ENCODE assay signal across 22 cellular contexts in genomic region chr19:46789371-46789770, GRCh38. TPM values are rescaled to one million over a fixed set of nuclear protein-coding genes. Genes with fewer than 3 reads are reported as not detected.
DNase-seq lines count a peak whose midpoint lies in the region; ATAC-seq and TF ChIP-seq lines count a peak whose summit lies in the region.
"Had no signal": no experiment of that assay in that cellular context is flagged by ENCODE, and none has a peak within 500 bp of the region (broad histone marks: within the 10 kb centered on the region; RNA-seq: fewer than 3 reads in every experiment).

No MANE protein-coding gene starts in this region.

- H3K9me3 ChIP-seq in upper lobe of right lung, result no peaks in the 10 kb centered on the region
- H3K9me3 ChIP-seq: ascending aorta, heart left ventricle, prostate gland, thoracic aorta had no signal

- peak overlapping the region; percentile 58 for H3K27ac Mint-ChIP-seq in activated naive CD8-positive, alpha-beta T cell
- no peak overlapping the region for H3K27ac Mint-ChIP-seq in activated naive CD8-positive, alpha-beta T cell treated with anti-CD3 and anti-CD28 coated beads for 36 hours
- H3K27ac Mint-ChIP-seq in activated T-helper 1 cell treated with anti-CD3 and anti-CD28 coated beads, Interleukin-12 subunit alpha, Interleukin-12 subunit beta, Interleukin-2, Interleukin-4 antibody, amounts not matched to agents 30 ng/mL and 10 ng/mL and 1 ng/mL, durations not matched to agents 14 hours and 24 hours and 36 hours, result no peak overlapping the region
- no peak overlapping the region for H3K27ac Mint-ChIP-seq in naive B cell

- no peaks in the 10 kb centered on the region for H3K27me3 ChIP-seq in upper lobe of right lung
- H3K27me3 ChIP-seq: ascending aorta had no signal

- H3K4me3 Mint-ChIP-seq in activated naive CD8-positive, alpha-beta T cell, result no peak overlapping the region
- no peak overlapping the region for H3K4me3 Mint-ChIP-seq in activated naive CD8-positive, alpha-beta T cell treated with anti-CD3 and anti-CD28 coated beads for 36 hours
- H3K4me3 Mint-ChIP-seq in activated T-helper 1 cell treated with anti-CD3 and anti-CD28 coated beads, Interleukin-12 subunit alpha, Interleukin-12 subunit beta, Interleukin-2, Interleukin-4 antibody, amounts not matched to agents 30 ng/mL and 10 ng/mL and 1 ng/mL, durations not matched to agents 14 hours and 24 hours and 36 hours, result peak overlapping the region; percentile 2
- peak overlapping the region in 5 of 8 donors; percentile 29 to 98 (median 92) for H3K4me3 Mint-ChIP-seq in naive B cell

- no peak overlapping the region for H3K4me3 ChIP-seq in upper lobe of right lung
- H3K4me3 ChIP-seq: prostate gland had no signal

- no peaks in the 10 kb centered on the region for H3K27me3 Mint-ChIP-seq in activated naive CD8-positive, alpha-beta T cell
- H3K27me3 Mint-ChIP-seq in activated naive CD8-positive, alpha-beta T cell treated with anti-CD3 and anti-CD28 coated beads for 36 hours, result no peaks in the 10 kb centered on the region
- peaks cover 3% of the 10 kb centered on the region for H3K27me3 Mint-ChIP-seq in activated T-helper 1 cell treated with anti-CD3 and anti-CD28 coated beads, Interleukin-12 subunit alpha, Interleukin-12 subunit beta, Interleukin-2, Interleukin-4 antibody, amounts not matched to agents 30 ng/mL and 10 ng/mL and 1 ng/mL, durations not matched to agents 14 hours and 24 hours and 36 hours (ENCODE audit: insufficient read depth)
- H3K27me3 Mint-ChIP-seq in naive B cell, result no peaks in the 10 kb centered on the region
- H3K27me3 Mint-ChIP-seq: activated B cell treated with CpG ODN at 0.5 μM for 24 hours; activated CD8-positive, alpha-beta T cell treated with anti-CD3 and anti-CD28 coated beads for 36 hours had no signal

- H3K4me1 ChIP-seq in upper lobe of right lung, result peaks cover 30% of the 10 kb centered on the region

- H3K4me1 Mint-ChIP-seq in activated naive CD8-positive, alpha-beta T cell (ENCODE audit: low read depth), result peaks cover 31% of the 10 kb centered on the region
- H3K4me1 Mint-ChIP-seq in activated naive CD8-positive, alpha-beta T cell treated with anti-CD3 and anti-CD28 coated beads for 36 hours, result peaks cover 24% of the 10 kb centered on the region
- H3K4me1 Mint-ChIP-seq in activated T-helper 1 cell treated with anti-CD3 and anti-CD28 coated beads, Interleukin-12 subunit alpha, Interleukin-12 subunit beta, Interleukin-2, Interleukin-4 antibody, amounts not matched to agents 30 ng/mL and 10 ng/mL and 1 ng/mL, durations not matched to agents 14 hours and 24 hours and 36 hours (ENCODE audit: low read depth), result peaks cover 47% of the 10 kb centered on the region
- peaks cover 35 to 52% (median 47%) of the 10 kb centered on the region in 3 donors for H3K4me1 Mint-ChIP-seq in naive B cell

- H3K36me3 ChIP-seq in upper lobe of right lung, result no peaks in the 10 kb centered on the region
- H3K36me3 ChIP-seq: ascending aorta, heart left ventricle, prostate gland, thoracic aorta had no signal

- DNase-seq in activated naive CD8-positive, alpha-beta T cell treated with anti-CD3 and anti-CD28 coated beads for 36 hours, result no peak
- DNase-seq in activated T-helper 1 cell treated with anti-CD3 and anti-CD28 coated beads, Interleukin-12 subunit alpha, Interleukin-12 subunit beta, Interleukin-2, Interleukin-4 antibody, amounts not matched to agents 30 ng/mL and 10 ng/mL and 1 ng/mL, durations not matched to agents 14 hours and 24 hours and 36 hours (ENCODE audit: low spot score), result no peak
- DNase-seq in naive B cell, result no peak
- no peak for DNase-seq in NCI-H1694 (lab: John Stamatoyannopoulos, UW)
- no peak for DNase-seq in activated gamma-delta T cell treated with Interleukin-2 at 50 U/mL for 16 hours
- DNase-seq in upper lobe of right lung, result no peak
- no peak for DNase-seq in NCI-H345 treated with DMSO at 0.1 percent for 48 hours (lab: John Stamatoyannopoulos, UW; ENCODE audit: unreplicated experiment)
- DNase-seq: activated B cell treated with CpG ODN at 0.5 μM for 24 hours; activated CD8-positive, alpha-beta T cell treated with anti-CD3 and anti-CD28 coated beads for 36 hours; activated naive CD4-positive, alpha-beta T cell treated with anti-CD3 and anti-CD28 coated beads for 36 hours; DMS 273 treated with DMSO at 0.1 percent for 48 hours; dorsolateral prefrontal cortex; HCEC 1CT; heart left ventricle; NCI-H1436; NCI-H524 treated with DMSO at 0.1 percent for 48 hours; stimulated activated naive CD4-positive, alpha-beta T cell; T1000 had no signal

- intact Hi-C loops in activated T-helper 1 cell treated with anti-CD3 and anti-CD28 coated beads, Interleukin-12 subunit alpha, Interleukin-12 subunit beta, Interleukin-2, Interleukin-4 antibody, amounts not matched to agents 30 ng/mL and 10 ng/mL and 1 ng/mL, durations not matched to agents 14 hours and 24 hours and 36 hours (cut with micrococcal nuclease), result loop anchor here (2.0 to 10.0 kb wide), 4 partner anchors 61 to 323 kb away; partner anchors contain the start of genes AP2S1, CALM3 and ZC3H4
- intact Hi-C loops in upper lobe of right lung (cut with DNase I), result no loop called here

- TF ChIP-seq CTCF in upper lobe of right lung (IDR thresholded peaks at IDR 0.05), result no peak

- H3K9me3 Mint-ChIP-seq in activated naive CD8-positive, alpha-beta T cell (ENCODE audit: low read depth), result no peaks in the 10 kb centered on the region
- H3K9me3 Mint-ChIP-seq in activated naive CD8-positive, alpha-beta T cell treated with anti-CD3 and anti-CD28 coated beads for 36 hours, result no peaks in the 10 kb centered on the region
- H3K9me3 Mint-ChIP-seq in activated T-helper 1 cell treated with anti-CD3 and anti-CD28 coated beads, Interleukin-12 subunit alpha, Interleukin-12 subunit beta, Interleukin-2, Interleukin-4 antibody, amounts not matched to agents 30 ng/mL and 10 ng/mL and 1 ng/mL, durations not matched to agents 14 hours and 24 hours and 36 hours, result no peaks in the 10 kb centered on the region
- H3K9me3 Mint-ChIP-seq in naive B cell, result no peaks in the 10 kb centered on the region
- H3K9me3 Mint-ChIP-seq: activated B cell treated with CpG ODN at 0.5 μM for 24 hours; activated naive CD4-positive, alpha-beta T cell treated with anti-CD3 and anti-CD28 coated beads for 36 hours had no signal

- H3K27ac ChIP-seq in upper lobe of right lung, result no peak overlapping the region
- H3K27ac ChIP-seq: ascending aorta, dorsolateral prefrontal cortex, thoracic aorta had no signal

- peaks cover 12% of the 10 kb centered on the region for H3K36me3 Mint-ChIP-seq in activated naive CD8-positive, alpha-beta T cell
- peaks cover 36% of the 10 kb centered on the region for H3K36me3 Mint-ChIP-seq in activated naive CD8-positive, alpha-beta T cell treated with anti-CD3 and anti-CD28 coated beads for 36 hours
- peaks cover 29% of the 10 kb centered on the region for H3K36me3 Mint-ChIP-seq in activated T-helper 1 cell treated with anti-CD3 and anti-CD28 coated beads, Interleukin-12 subunit alpha, Interleukin-12 subunit beta, Interleukin-2, Interleukin-4 antibody, amounts not matched to agents 30 ng/mL and 10 ng/mL and 1 ng/mL, durations not matched to agents 14 hours and 24 hours and 36 hours (ENCODE audit: low read depth)
- no peaks in the 10 kb centered on the region for H3K36me3 Mint-ChIP-seq in naive B cell

- no peak for ATAC-seq in naive B cell (ENCODE audit: low read depth in 2 of 2)
- no peak for ATAC-seq in upper lobe of right lung

RNA-seq across cellular contexts. Expression of gene SLC1A5, which starts 1.0 kb away (rescaled TPM):
- total RNA-seq in activated naive CD8-positive, alpha-beta T cell treated with anti-CD3 and anti-CD28 coated beads for 36 hours, result 100 to 1,000 TPM; 299 to 309 TPM
- 264 and 267 TPM in 2 replicates for total RNA-seq in activated T-helper 1 cell treated with anti-CD3 and anti-CD28 coated beads, Interleukin-12 subunit alpha, Interleukin-12 subunit beta, Interleukin-2, Interleukin-4 antibody, amounts not matched to agents 30 ng/mL and 10 ng/mL and 1 ng/mL, durations not matched to agents 14 hours and 24 hours and 36 hours
- 10 to 100 TPM in 2 of 6 donors, 1 to 10 TPM in 4; 4.9 to 12.1 (median 7.9) TPM for polyA plus RNA-seq in naive B cell (ENCODE audit: low read depth in 6 of 6)
- total RNA-seq in upper lobe of right lung, result 133 TPM

RNA-seq across cellular contexts. Expression of gene STRN4, which starts 43.1 kb away (rescaled TPM):
- 10 to 100 TPM; 54.9 to 57.9 TPM for total RNA-seq in activated naive CD8-positive, alpha-beta T cell treated with anti-CD3 and anti-CD28 coated beads for 36 hours
- 106 and 116 TPM in 2 replicates for total RNA-seq in activated T-helper 1 cell treated with anti-CD3 and anti-CD28 coated beads, Interleukin-12 subunit alpha, Interleukin-12 subunit beta, Interleukin-2, Interleukin-4 antibody, amounts not matched to agents 30 ng/mL and 10 ng/mL and 1 ng/mL, durations not matched to agents 14 hours and 24 hours and 36 hours
- 10 to 100 TPM in 5 of 6 donors, 1 to 10 TPM in 1; 6.0 to 38.0 (median 15.5) TPM for polyA plus RNA-seq in naive B cell (ENCODE audit: low read depth in 6 of 6)
- 68.5 TPM for total RNA-seq in upper lobe of right lung

RNA-seq across cellular contexts. Expression of gene FKRP, which starts 43.5 kb away (rescaled TPM):
- total RNA-seq in activated naive CD8-positive, alpha-beta T cell treated with anti-CD3 and anti-CD28 coated beads for 36 hours, result 10 to 100 TPM; 17.3 to 18.8 TPM
- 25.1 and 26.6 TPM in 2 replicates for total RNA-seq in activated T-helper 1 cell treated with anti-CD3 and anti-CD28 coated beads, Interleukin-12 subunit alpha, Interleukin-12 subunit beta, Interleukin-2, Interleukin-4 antibody, amounts not matched to agents 30 ng/mL and 10 ng/mL and 1 ng/mL, durations not matched to agents 14 hours and 24 hours and 36 hours
- polyA plus RNA-seq in naive B cell (ENCODE audit: low read depth in 6 of 6), result 10 to 100 TPM in 1 of 6 donors, 1 to 10 TPM in 5; 2.0 to 10.1 (median 6.0) TPM
- total RNA-seq in upper lobe of right lung, result 14.2 TPM

Comparison
In these comparisons a context has a peak if more than half of its experiments do, and no peak if none do; other contexts are left out.
1. H3K4me3 Mint-ChIP-seq: peak in activated T-helper 1 cell treated with anti-CD3 and anti-CD28 coated beads, Interleukin-12 subunit alpha, Interleukin-12 subunit beta, Interleukin-2, Interleukin-4 antibody, amounts not matched to agents 30 ng/mL and 10 ng/mL and 1 ng/mL, durations not matched to agents 14 hours and 24 hours and 36 hours (single experiment) and naive B cell (5 of 8); none in activated naive CD8-positive, alpha-beta T cell (single experiment) and activated naive CD8-positive, alpha-beta T cell treated with anti-CD3 and anti-CD28 coated beads for 36 hours (single experiment).